In genomic region chr12:6889775-6890573, GRCh38 we compare ENCODE assay signal across 8 cellular contexts. TPM values are rescaled to one million over a fixed set of nuclear protein-coding genes. Genes with fewer than 3 reads are reported as not detected.
DNase-seq lines count a peak whose midpoint lies in the region; ATAC-seq, FAIRE-seq and TF ChIP-seq lines count a peak whose summit lies in the region.
"Not testable (repeated sequence)": the region's sequence is repeated elsewhere in the genome, so short reads cannot be mapped to it uniquely, and the experiment has no call there.

No MANE protein-coding gene starts in this region.

- H3K27me3 Mint-ChIP-seq in activated naive CD4-positive, alpha-beta T cell treated with anti-CD3 and anti-CD28 coated beads, Interleukin-2, amount 50 U/mL, for 24 hours; neural crest cell (ENCODE audit: low read depth); stimulated activated naive B cell treated with anti-CD40 and anti-IgM and Interleukin-4, amounts not matched to agents 10 μg/mL and 1 μg/mL and 100 μg/mL, for 72 hours: not testable (repeated sequence)

- TF ChIP-seq RAD21 in SK-N-SH (IDR thresholded peaks at IDR 0.05; ENCODE audit: low read length): not testable (repeated sequence)

- not testable (repeated sequence) for H4K20me1 ChIP-seq in SK-N-SH (ENCODE audit: insufficient read depth); keratinocyte (ENCODE audit: control insufficient read depth, extremely low read depth, insufficient read depth, low read length)

- H3K4me3 ChIP-seq in ACC112 (ENCODE audit: low read depth, low read length) (0 out of 2 replicates have a peak overlapping the region, but pooled peaks have one; percentile 59), HUES6 (ENCODE audit: low read depth, low read length) (peak overlapping the region; percentile 39), duodenal mucosa (ENCODE audit: low read depth in 1 of 2, low read length in 2 of 2) (peak overlapping the region in 1 of 2 donors; percentile 70)
- H3K4me3 ChIP-seq in SK-N-SH (ENCODE audit: low read depth in 2 of 2, low read length in 1 of 2); keratinocyte (ENCODE audit: control insufficient read depth in 2 of 3, extremely low read depth in 1 of 3, insufficient read depth in 2 of 3, low read depth in 1 of 3, low read length in 3 of 3): not testable (repeated sequence)

- dilution Hi-C loops in keratinocyte (cut with MboI; ENCODE audit: extremely low pct_ligation_motif_present, low sequenced_read_pairs): not testable (repeated sequence)

- not testable (repeated sequence) for TF ChIP-seq EP300 in SK-N-SH (IDR thresholded peaks at IDR 0.05; ENCODE audit: borderline replicate concordance in 1 of 2, low read depth in 1 of 2, low read length in 1 of 2)

- ATAC-seq in stimulated activated naive B cell treated with anti-CD40 and anti-IgM and Interleukin-4, amounts not matched to agents 10 μg/mL and 1 μg/mL and 100 μg/mL, for 72 hours (replicated peaks): not testable (repeated sequence)

- not testable (repeated sequence) for H3K9me1 ChIP-seq in keratinocyte (ENCODE audit: control insufficient read depth, extremely low read depth, insufficient read depth, low read length)

- CTCF ChIA-PET in SK-N-SH (lab: Yijun Ruan, JAX): interaction anchor here (2.3 kb wide), 1 partner anchor 23 kb away, joined by 20 read pairs; the partner anchor contains the start of gene ENO2

- peak overlapping the region; percentile 87 for H3K4me3 Mint-ChIP-seq in activated naive CD4-positive, alpha-beta T cell treated with anti-CD3 and anti-CD28 coated beads, Interleukin-2, amount 50 U/mL, for 24 hours
- H3K4me3 Mint-ChIP-seq in neural crest cell: peak overlapping the region; percentile 84
- peak overlapping the region in 1 of 2 donors; percentile 83 for H3K4me3 Mint-ChIP-seq in stimulated activated naive B cell treated with anti-CD40 and anti-IgM and Interleukin-4, amounts not matched to agents 10 μg/mL and 1 μg/mL and 100 μg/mL, for 72 hours

- H3K4me1 Mint-ChIP-seq in activated naive CD4-positive, alpha-beta T cell treated with anti-CD3 and anti-CD28 coated beads, Interleukin-2, amount 50 U/mL, for 24 hours: peaks cover 12% of the 10 kb centered on the region
- H3K4me1 Mint-ChIP-seq in neural crest cell: peaks cover 32% of the 10 kb centered on the region
- H3K4me1 Mint-ChIP-seq in stimulated activated naive B cell treated with anti-CD40 and anti-IgM and Interleukin-4, amounts not matched to agents 10 μg/mL and 1 μg/mL and 100 μg/mL, for 72 hours: peaks cover 7 to 19% of the 10 kb centered on the region in 2 donors

- peaks cover 16% of the 10 kb centered on the region for H3F3A ChIP-seq in SK-N-SH (replicated peaks; ENCODE audit: insufficient read depth)

- H3K9me2 ChIP-seq in SK-N-SH: not testable (repeated sequence)

- H3K27ac Mint-ChIP-seq in activated naive CD4-positive, alpha-beta T cell treated with anti-CD3 and anti-CD28 coated beads, Interleukin-2, amount 50 U/mL, for 24 hours: peak overlapping the region; percentile 97
- peak overlapping the region; percentile 99 for H3K27ac Mint-ChIP-seq in neural crest cell (ENCODE audit: unreplicated experiment)
- peak overlapping the region; percentile 97 for H3K27ac Mint-ChIP-seq in stimulated activated naive B cell treated with anti-CD40 and anti-IgM and Interleukin-4, amounts not matched to agents 10 μg/mL and 1 μg/mL and 100 μg/mL, for 72 hours

- POLR2A ChIA-PET in SK-N-SH (lab: Yijun Ruan, JAX): interaction anchor here (1.2 kb wide), 1 partner anchor 24 kb away, joined by 4 read pairs; the partner anchor contains the start of gene ENO2

- not testable (repeated sequence) for FAIRE-seq in keratinocyte (lab: Jason Lieb, UNC)

- H3K9me3 ChIP-seq in HUES6 (ENCODE audit: control insufficient read depth, insufficient read depth, low read depth, low read length); SK-N-SH; duodenal mucosa (ENCODE audit: control insufficient read depth in 1 of 2, low read length in 2 of 2); keratinocyte (ENCODE audit: control insufficient read depth, low read depth, low read length): not testable (repeated sequence)

- H3K9me3 Mint-ChIP-seq in activated naive CD4-positive, alpha-beta T cell treated with anti-CD3 and anti-CD28 coated beads, Interleukin-2, amount 50 U/mL, for 24 hours; neural crest cell; stimulated activated naive B cell treated with anti-CD40 and anti-IgM and Interleukin-4, amounts not matched to agents 10 μg/mL and 1 μg/mL and 100 μg/mL, for 72 hours: not testable (repeated sequence)

- TF ChIP-seq CTCF in SK-N-SH (IDR thresholded peaks at IDR 0.05); keratinocyte (optimal IDR thresholded peaks at IDR 0.05 in 1 of 3, IDR thresholded peaks at IDR 0.05 in 1 of 3, conservative IDR thresholded peaks at IDR 0.05 in 1 of 3; ENCODE audit: extremely low read depth in 1 of 3, insufficient read depth in 2 of 3, low read length in 3 of 3); neural crest cell (conservative IDR thresholded peaks at IDR 0.05): not testable (repeated sequence)

- peak overlapping the region; percentile 94 for H3K27ac ChIP-seq in ACC112 (ENCODE audit: low read depth, low read length)
- peak overlapping the region; percentile 96 for H3K27ac ChIP-seq in HUES6 (ENCODE audit: low read depth, low read length)
- peak overlapping the region; percentile 89 to 96 for H3K27ac ChIP-seq in SK-N-SH (ENCODE audit: low read depth in 2 of 2, low read length in 1 of 2)
- H3K27ac ChIP-seq in duodenal mucosa (ENCODE audit: low read depth, low read length): not testable (repeated sequence)
- H3K27ac ChIP-seq in keratinocyte (ENCODE audit: control insufficient read depth, insufficient read depth, low read length): peak overlapping the region; percentile 42

- peak overlapping the region; percentile 87 for H2AFZ ChIP-seq in ACC112 (ENCODE audit: low read length, unreplicated experiment)
- H2AFZ ChIP-seq in SK-N-SH (ENCODE audit: low read depth): peak overlapping the region; percentile 95; the same call in 1 of the 2 replicates
- H2AFZ ChIP-seq in keratinocyte (ENCODE audit: control insufficient read depth, low read length): not testable (repeated sequence)

- H3K36me3 ChIP-seq in ACC112 (ENCODE audit: insufficient read depth, low read length); HUES6 (ENCODE audit: control insufficient read depth, insufficient read depth, low read length); SK-N-SH (replicated peaks in 1 of 2; ENCODE audit: control insufficient read depth in 1 of 2, insufficient read depth in 2 of 2, low read length in 1 of 2); duodenal mucosa (ENCODE audit: control insufficient read depth in 1 of 2, insufficient read depth in 2 of 2, low read length in 2 of 2); keratinocyte (ENCODE audit: control insufficient read depth in 2 of 2, extremely low read depth in 1 of 2, insufficient read depth in 2 of 2, low read length in 2 of 2): not testable (repeated sequence)

- H3K4me1 ChIP-seq in ACC112 (ENCODE audit: control insufficient read depth, insufficient read depth, low read length, unreplicated experiment) (peaks cover 12% of the 10 kb centered on the region), HUES6 (ENCODE audit: control insufficient read depth, insufficient read depth, low read length) (peaks cover 30% of the 10 kb centered on the region), duodenal mucosa (ENCODE audit: control insufficient read depth in 1 of 2, insufficient read depth in 2 of 2, low read length in 2 of 2) (peaks cover 9 to 11% of the 10 kb centered on the region in 2 donors), keratinocyte (ENCODE audit: control insufficient read depth, extremely low read depth, insufficient read depth, low read length) (peaks cover 10% of the 10 kb centered on the region)
- H3K4me1 ChIP-seq in SK-N-SH (ENCODE audit: control insufficient read depth in 1 of 2, insufficient read depth in 2 of 2, low read depth in 1 of 2, low read length in 1 of 2): not testable (repeated sequence)

- peak overlapping the region; percentile 75; the same call in 1 of the 2 replicates for H3K4me2 ChIP-seq in SK-N-SH
- H3K4me2 ChIP-seq in keratinocyte (ENCODE audit: control insufficient read depth, extremely low read depth, insufficient read depth, low read depth, low read length): not testable (repeated sequence)

- not testable (repeated sequence) for H3K79me2 ChIP-seq in ACC112 (ENCODE audit: control insufficient read depth, insufficient read depth, low read length, unreplicated experiment); SK-N-SH (ENCODE audit: insufficient read depth); keratinocyte (ENCODE audit: control insufficient read depth, insufficient read depth, low read length)

- 95% methylated on average over 21 of the region's 21 CpGs for WGBS in SK-N-SH (ENCODE audit: low lambda C conversion rate)

- not testable (repeated sequence) for H3K27me3 ChIP-seq in ACC112 (ENCODE audit: insufficient read depth, low read length); HUES6 (ENCODE audit: control insufficient read depth, insufficient read depth, low read length); SK-N-SH (ENCODE audit: insufficient read depth); duodenal mucosa (ENCODE audit: control insufficient read depth in 1 of 2, insufficient read depth in 2 of 2, low read length in 2 of 2); keratinocyte (ENCODE audit: control insufficient read depth, extremely low read depth, insufficient read depth, low read length)

- H3K9ac ChIP-seq in HUES6 (ENCODE audit: low read length) (peak overlapping the region; percentile 75), SK-N-SH (peak overlapping the region; percentile 69; the same call in 1 of the 2 replicates), duodenal mucosa (ENCODE audit: low read depth in 1 of 2, low read length in 2 of 2) (peak overlapping the region; percentile 65 to 84)
- not testable (repeated sequence) for H3K9ac ChIP-seq in keratinocyte (ENCODE audit: control insufficient read depth, extremely low read depth, insufficient read depth, low read length)

- not testable (repeated sequence) for H3K36me3 Mint-ChIP-seq in activated naive CD4-positive, alpha-beta T cell treated with anti-CD3 and anti-CD28 coated beads, Interleukin-2, amount 50 U/mL, for 24 hours; neural crest cell (ENCODE audit: low read depth); stimulated activated naive B cell treated with anti-CD40 and anti-IgM and Interleukin-4, amounts not matched to agents 10 μg/mL and 1 μg/mL and 100 μg/mL, for 72 hours

- not testable (repeated sequence) for DNase-seq in SK-N-SH; keratinocyte (ENCODE audit: low read depth, low spot score); neural crest cell (ENCODE audit: low read depth, low spot score); stimulated activated naive B cell treated with anti-CD40 and anti-IgM and Interleukin-4, amounts not matched to agents 10 μg/mL and 1 μg/mL and 100 μg/mL, for 72 hours

RNA-seq across cellular contexts. Expression of gene LRRC23, which starts 14.6 kb away (rescaled TPM):
- 11.9 TPM in 2 replicates for polyA plus RNA-seq in SK-N-SH (2012; rRNA removed)
- polyA plus RNA-seq in SK-N-SH (2012; cell fraction: cytosol; rRNA removed): 11.5 and 12.0 TPM in 2 replicates
- 12.7 and 17.7 TPM in 2 replicates for polyA plus RNA-seq in SK-N-SH (2012; cell fraction: nucleus; rRNA removed)
- polyA plus RNA-seq in keratinocyte: 6.2 to 7.1 TPM (median 6.3 TPM) in 3 replicates
- 4.9 TPM for polyA plus RNA-seq in keratinocyte (2011; ENCODE audit: low read depth)
- 7.6 and 8.3 TPM in 2 replicates for polyA plus RNA-seq in keratinocyte (2011; cell fraction: cytosol; rRNA removed)
- 6.5 and 6.6 TPM in 2 replicates for polyA plus RNA-seq in keratinocyte (2011; cell fraction: nucleus; rRNA removed)
- 5.1 and 5.5 TPM in 2 replicates for polyA plus RNA-seq in keratinocyte (2012; ENCODE audit: low replicate concordance)
- polyA minus RNA-seq in keratinocyte: 3.3 to 11.2 TPM (median 4.3 TPM) in 3 replicates
- polyA minus RNA-seq in keratinocyte (2011; cell fraction: cytosol; rRNA and poly(A)+ RNA removed): 2.1 TPM
- 1.1 and 2.6 TPM in 2 replicates for polyA minus RNA-seq in keratinocyte (2011; cell fraction: nucleus; rRNA and poly(A)+ RNA removed)
- total RNA-seq in neural crest cell: 4.8 and 5.2 TPM in 2 replicates

RNA-seq across cellular contexts. Expression of gene SPSB2, which starts 16.9 kb away (rescaled TPM):
- polyA plus RNA-seq in SK-N-SH (2012; rRNA removed) (16.9 and 19.6 TPM in 2 replicates), keratinocyte (4.9 to 8.7 TPM (median 5.1 TPM) in 3 replicates)
- polyA plus RNA-seq in SK-N-SH (2012; cell fraction: cytosol; rRNA removed): 9.4 and 14.5 TPM in 2 replicates
- polyA plus RNA-seq in SK-N-SH (2012; cell fraction: nucleus; rRNA removed): 19.3 and 25.6 TPM in 2 replicates
- polyA plus RNA-seq in keratinocyte (2011; ENCODE audit: low read depth): 1.2 TPM
- polyA plus RNA-seq in keratinocyte (2011; cell fraction: cytosol; rRNA removed): 3.8 and 7.7 TPM in 2 replicates
- polyA plus RNA-seq in keratinocyte (2011; cell fraction: nucleus; rRNA removed): 5.1 and 8.0 TPM in 2 replicates
- 5.4 and 7.8 TPM in 2 replicates for polyA plus RNA-seq in keratinocyte (2012; ENCODE audit: low replicate concordance)
- 1.4 to 5.8 TPM (median 1.7 TPM) in 3 replicates for polyA minus RNA-seq in keratinocyte
- polyA minus RNA-seq in keratinocyte (2011; cell fraction: cytosol; rRNA and poly(A)+ RNA removed): 6.1 TPM
- 1.5 and 1.8 TPM in 2 replicates for polyA minus RNA-seq in keratinocyte (2011; cell fraction: nucleus; rRNA and poly(A)+ RNA removed)
- 6.2 and 7.0 TPM in 2 replicates for total RNA-seq in neural crest cell

RNA-seq across cellular contexts. Expression of gene TPI1, which starts 22.6 kb away (rescaled TPM):
- polyA plus RNA-seq in SK-N-SH (2012; rRNA removed) (1,175 and 1,316 TPM in 2 replicates), keratinocyte (1,218 to 2,229 TPM (median 1,551 TPM) in 3 replicates)
- 1,053 and 1,239 TPM in 2 replicates for polyA plus RNA-seq in SK-N-SH (2012; cell fraction: cytosol; rRNA removed)
- 674 and 733 TPM in 2 replicates for polyA plus RNA-seq in SK-N-SH (2012; cell fraction: nucleus; rRNA removed)
- 265 TPM for polyA plus RNA-seq in keratinocyte (2011; ENCODE audit: low read depth)
- polyA plus RNA-seq in keratinocyte (2011; cell fraction: cytosol; rRNA removed): 1,209 and 1,293 TPM in 2 replicates
- polyA plus RNA-seq in keratinocyte (2011; cell fraction: nucleus; rRNA removed): 796 and 920 TPM in 2 replicates
- 546 and 816 TPM in 2 replicates for polyA plus RNA-seq in keratinocyte (2012; ENCODE audit: low replicate concordance)
- 1,325 to 2,073 TPM (median 1,599 TPM) in 3 replicates for polyA minus RNA-seq in keratinocyte
- 656 TPM for polyA minus RNA-seq in keratinocyte (2011; cell fraction: cytosol; rRNA and poly(A)+ RNA removed)
- 245 and 276 TPM in 2 replicates for polyA minus RNA-seq in keratinocyte (2011; cell fraction: nucleus; rRNA and poly(A)+ RNA removed)
- 685 and 713 TPM in 2 replicates for total RNA-seq in neural crest cell

RNA-seq across cellular contexts. Expression of gene ENO2, which starts 24.4 kb away (rescaled TPM):
- 50.6 and 56.9 TPM in 2 replicates for polyA plus RNA-seq in SK-N-SH (2012; rRNA removed)
- 39.1 and 43.0 TPM in 2 replicates for polyA plus RNA-seq in SK-N-SH (2012; cell fraction: cytosol; rRNA removed)
- polyA plus RNA-seq in SK-N-SH (2012; cell fraction: nucleus; rRNA removed): 190 and 231 TPM in 2 replicates
- polyA plus RNA-seq in keratinocyte: 0.87 to 1.7 TPM (median 1.1 TPM) in 3 replicates
- 2.3 TPM for polyA plus RNA-seq in keratinocyte (2011; ENCODE audit: low read depth)
- polyA plus RNA-seq in keratinocyte (2011; cell fraction: cytosol; rRNA removed): 0.57 and 0.58 TPM in 2 replicates
- 2.6 and 2.7 TPM in 2 replicates for polyA plus RNA-seq in keratinocyte (2011; cell fraction: nucleus; rRNA removed)
- 0.78 and 7.9 TPM in 2 replicates for polyA plus RNA-seq in keratinocyte (2012; ENCODE audit: low replicate concordance)
- 0.46 to 4.6 TPM (median 1.3 TPM) in 3 replicates for polyA minus RNA-seq in keratinocyte
- polyA minus RNA-seq in keratinocyte (2011; cell fraction: cytosol; rRNA and poly(A)+ RNA removed): not detected
- 0.39 and 1.5 TPM in 2 replicates for polyA minus RNA-seq in keratinocyte (2011; cell fraction: nucleus; rRNA and poly(A)+ RNA removed)
- 67.5 and 68.4 TPM in 2 replicates for total RNA-seq in neural crest cell

RNA-seq across cellular contexts. Expression of gene ATN1, which starts 37.8 kb away (rescaled TPM):
- polyA plus RNA-seq in SK-N-SH (2012; rRNA removed) (18.5 and 29.3 TPM in 2 replicates), keratinocyte (4.8 to 7.8 TPM (median 6.2 TPM) in 3 replicates)
- 13.8 and 20.9 TPM in 2 replicates for polyA plus RNA-seq in SK-N-SH (2012; cell fraction: cytosol; rRNA removed)
- 79.0 and 104 TPM in 2 replicates for polyA plus RNA-seq in SK-N-SH (2012; cell fraction: nucleus; rRNA removed)
- 11.8 TPM for polyA plus RNA-seq in keratinocyte (2011; ENCODE audit: low read depth)
- polyA plus RNA-seq in keratinocyte (2011; cell fraction: cytosol; rRNA removed): 6.7 and 15.7 TPM in 2 replicates
- 29.2 and 44.9 TPM in 2 replicates for polyA plus RNA-seq in keratinocyte (2011; cell fraction: nucleus; rRNA removed)
- 20.5 and 38.3 TPM in 2 replicates for polyA plus RNA-seq in keratinocyte (2012; ENCODE audit: low replicate concordance)
- 5.9 to 102 TPM (median 8.5 TPM) in 3 replicates for polyA minus RNA-seq in keratinocyte
- 23.6 TPM for polyA minus RNA-seq in keratinocyte (2011; cell fraction: cytosol; rRNA and poly(A)+ RNA removed)
- polyA minus RNA-seq in keratinocyte (2011; cell fraction: nucleus; rRNA and poly(A)+ RNA removed): 18.5 and 20.6 TPM in 2 replicates
- 118 and 122 TPM in 2 replicates for total RNA-seq in neural crest cell
